Comparison of ENCODE assay signal across 7 cellular contexts in the genomic region with DNA sequence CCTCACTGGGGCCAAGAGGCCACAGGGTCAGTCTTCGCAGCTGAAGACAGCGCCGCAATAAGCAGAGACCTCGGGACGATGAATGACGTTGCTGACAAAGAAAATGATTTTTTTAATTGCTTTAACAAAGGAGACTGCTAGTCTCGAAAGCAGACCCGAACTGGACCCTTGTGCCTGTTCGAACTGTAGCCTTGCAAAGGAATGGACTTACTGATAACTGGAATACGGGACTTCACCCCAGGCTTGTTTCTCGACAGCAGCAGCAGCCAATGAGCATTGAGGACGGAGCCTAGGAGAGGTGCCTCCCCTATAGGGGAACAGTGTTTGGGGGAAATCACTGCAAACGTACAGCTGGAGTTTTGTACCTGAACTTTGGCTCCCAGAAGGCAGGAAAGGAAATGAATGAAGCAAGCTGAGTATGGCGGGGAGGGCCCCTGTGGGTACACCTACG. TPM values are rescaled to one million over a fixed set of nuclear protein-coding genes. Genes with fewer than 3 reads are reported as not detected.
A peak's percentile ranks its signal among the peaks of the same experiment; 100 is the strongest.
DNase-seq lines count a peak whose midpoint lies in the region; ATAC-seq, FAIRE-seq and TF ChIP-seq lines count a peak whose summit lies in the region.

No MANE protein-coding gene starts in this region.

- intact Hi-C loops in colonic mucosa (cut with DNase I) = no loop called here

- H3K36me3 ChIP-seq in OCI-LY1 (ENCODE audit: insufficient read depth, low read length) = peaks cover 16% of the 10 kb centered on the region; the same call in 1 of the 2 replicates
- no peaks in the 10 kb centered on the region for H3K36me3 ChIP-seq in colonic mucosa

- peak; percentile 66 for FAIRE-seq in GM12891 (lab: Jason Lieb, UNC)

- no peaks in the 10 kb centered on the region for H3K9me2 ChIP-seq in OCI-LY1 (ENCODE audit: low read depth, low read length)

- peak overlapping the region; percentile 87 for H3K4me2 ChIP-seq in OCI-LY1 (ENCODE audit: low read length)

- H3K4me3 ChIP-seq in OCI-LY1 (ENCODE audit: low read depth, low read length, poor library complexity, severe bottlenecking) (peak overlapping the region; percentile 75), colonic mucosa (peak overlapping the region; percentile 53)

- DNase-seq in GM12891 (ENCODE audit: insufficient read length, low spot score) (no peak), colonic mucosa (peak; percentile 79), memory B cell (ENCODE audit: low spot score in 2 of 2) (no peak), type B pancreatic cell (ENCODE audit: extremely low spot score, unreplicated experiment) (no peak)

- no peak overlapping the region for H2AFZ ChIP-seq in OCI-LY1 (ENCODE audit: low read length)

- no peaks in the 10 kb centered on the region for H3F3A ChIP-seq in OCI-LY1 (ENCODE audit: insufficient read depth, low read length)

- H3K36me3 Mint-ChIP-seq in memory B cell (no peaks in the 10 kb centered on the region), type B pancreatic cell (no peaks in the 10 kb centered on the region)

- peak overlapping the region; percentile 86 for H3K9ac ChIP-seq in OCI-LY1 (ENCODE audit: low read length)
- H3K9ac ChIP-seq in colonic mucosa (ENCODE audit: low read depth in 2 of 2, low read length in 2 of 2) = peak overlapping the region; percentile 81 to 86

- H3K4me1 ChIP-seq in OCI-LY1 (ENCODE audit: insufficient read depth, low read length, severe bottlenecking) (peaks cover 42% of the 10 kb centered on the region), colonic mucosa (peaks cover 42% of the 10 kb centered on the region)

- H3K4me3 Mint-ChIP-seq in memory B cell = peak overlapping the region; percentile 89
- peak overlapping the region; percentile 90 for H3K4me3 Mint-ChIP-seq in type B pancreatic cell

- TF ChIP-seq POLR2A in GM12891 (IDR thresholded peaks at IDR 0.05; ENCODE audit: low read depth, low read length) = no peak

- peaks cover 1% of the 10 kb centered on the region for H3K27me3 Mint-ChIP-seq in memory B cell
- H3K27me3 Mint-ChIP-seq in type B pancreatic cell = peaks cover 8% of the 10 kb centered on the region

- ATAC-seq in memory B cell (ENCODE audit: low read depth) (no peak), GM21526 (IDR thresholded peaks at IDR 0.05; ENCODE audit: low FRiP score, unreplicated experiment) (no peak), GM21619 (IDR thresholded peaks at IDR 0.05; ENCODE audit: unreplicated experiment) (no peak)

- no peaks in the 10 kb centered on the region for H3K9me3 Mint-ChIP-seq in memory B cell
- H3K9me3 Mint-ChIP-seq in type B pancreatic cell = no peaks in the 10 kb centered on the region

- H3K9me3 ChIP-seq in OCI-LY1 (ENCODE audit: low read length) (no peaks in the 10 kb centered on the region), colonic mucosa (no peaks in the 10 kb centered on the region)

- H3K4me1 Mint-ChIP-seq in memory B cell = peaks cover 23% of the 10 kb centered on the region
- peaks cover 18% of the 10 kb centered on the region for H3K4me1 Mint-ChIP-seq in type B pancreatic cell (ENCODE audit: unreplicated experiment)

- peaks cover 11% of the 10 kb centered on the region; the same call in 1 of the 2 replicates for H3K79me2 ChIP-seq in OCI-LY1 (ENCODE audit: insufficient read depth, low read length)

- TF ChIP-seq CTCF in OCI-LY1 (IDR thresholded peaks at IDR 0.05; ENCODE audit: low read length) (no peak), colonic mucosa (IDR thresholded peaks at IDR 0.05) (no peak), type B pancreatic cell (conservative IDR thresholded peaks at IDR 0.05) (no peak)

- H3K27ac Mint-ChIP-seq in memory B cell (peak overlapping the region; percentile 86), type B pancreatic cell (peak overlapping the region; percentile 97)

- H3K27ac ChIP-seq in OCI-LY1 (ENCODE audit: low read depth, low read length, poor library complexity, severe bottlenecking) (no peak overlapping the region), colonic mucosa (peak overlapping the region; percentile 83)

- H3K27me3 ChIP-seq in OCI-LY1 (ENCODE audit: insufficient read depth, low read length) (peaks cover 14% of the 10 kb centered on the region; the same call in 1 of the 2 replicates), colonic mucosa (no peaks in the 10 kb centered on the region)

- no peaks in the 10 kb centered on the region for H4K20me1 ChIP-seq in OCI-LY1 (ENCODE audit: insufficient read depth, low read length)

TF ChIP-seq in GM12891, 5 proteins besides CTCF, POLR2A, EP300 and RAD21:
- TF ChIP-seq TAF1 (IDR thresholded peaks at IDR 0.05; ENCODE audit: low read depth, low read length) (no peak), PAX5 (IDR thresholded peaks at IDR 0.05; ENCODE audit: insufficient read depth, low read length, severe bottlenecking) (no peak), POU2F2 (IDR thresholded peaks at IDR 0.05; ENCODE audit: low read depth, low read length) (no peak), SPI1 (IDR thresholded peaks at IDR 0.05; ENCODE audit: low read depth, low read length) (no peak), POLR2AphosphoS5 (IDR thresholded peaks at IDR 0.05; ENCODE audit: low read depth, low read length) (no peak)

RNA-seq across cellular contexts. Expression of a gene that starts 1.3 kb away (rescaled TPM):
- 8.1 TPM for polyA plus RNA-seq in GM12891 (2012; ENCODE audit: low read depth, missing spikeins)
- total RNA-seq in colonic mucosa (10 to 100 TPM; 17.4 to 27.3 TPM), type B pancreatic cell (ENCODE audit: low replicate concordance) (18.5 and 22.2 TPM in 2 replicates)

RNA-seq across cellular contexts. Expression of a gene that starts 55.3 kb away (rescaled TPM):
- polyA plus RNA-seq in GM12891 (2012; ENCODE audit: low read depth, missing spikeins) = 23.3 TPM
- total RNA-seq in colonic mucosa (10 to 100 TPM; 38.6 to 38.8 TPM), type B pancreatic cell (ENCODE audit: low replicate concordance) (45.6 and 66.3 TPM in 2 replicates)
